In genomic region chr17:45783593-45784292, GRCh38 we compare ENCODE assay signal across 8 cellular contexts. TPM values are rescaled to one million over a fixed set of nuclear protein-coding genes. Genes with fewer than 3 reads are reported as not detected.
DNase-seq lines count a peak whose midpoint lies in the region; ATAC-seq, FAIRE-seq and TF ChIP-seq lines count a peak whose summit lies in the region.

No MANE protein-coding gene starts in this region.

- no peaks in the 10 kb centered on the region for H3K9me3 ChIP-seq in K562 (replicated peaks; ENCODE audit: control insufficient read depth, insufficient read depth, low read depth, low read length)
- no peaks in the 10 kb centered on the region for H3K9me3 ChIP-seq in transverse colon

- H3K4me1 Mint-ChIP-seq in memory B cell, result peaks cover 2% of the 10 kb centered on the region

- H3K36me3 ChIP-seq in K562 (ENCODE audit: control insufficient read depth, insufficient read depth, low read length) (no peaks in the 10 kb centered on the region), transverse colon (no peaks in the 10 kb centered on the region)

- no peak for TF ChIP-seq RAD21 in K562 (CRISPR knock-in tag; conservative IDR thresholded peaks at IDR 0.05 in 1 of 2, IDR thresholded peaks at IDR 0.05 in 1 of 2)

- TF ChIP-seq CTCF in K562 (IDR thresholded peaks at IDR 0.05 in 2 of 3, conservative IDR thresholded peaks at IDR 0.05 in 1 of 3; ENCODE audit: insufficient read depth in 2 of 3, low read depth in 1 of 3, low read length in 3 of 3) (no peak), transverse colon (IDR thresholded peaks at IDR 0.05) (no peak)

- no peaks in the 10 kb centered on the region for H3K36me3 Mint-ChIP-seq in memory B cell

- H3K4me3 Mint-ChIP-seq in memory B cell, result peak overlapping the region; percentile 65

- TF ChIP-seq POLR2A in K562 (conservative IDR thresholded peaks at IDR 0.05), result no peak
- TF ChIP-seq POLR2A in transverse colon (IDR thresholded peaks at IDR 0.05), result no peak

- intact Hi-C loops in K562 (cut with micrococcal nuclease) (no loop called here), transverse colon (cut with DNase I; ENCODE audit: low total_unique reads) (no loop called here)

- POLR2A ChIA-PET in K562 (lab: Yijun Ruan, JAX), result interaction anchor here (0.9 kb wide), 1 partner anchor 16 kb away, joined by 3 read pairs; no protein-coding TSS in a partner anchor

- H3K9me1 ChIP-seq in K562 (ENCODE audit: control insufficient read depth, insufficient read depth, low read length), result no peaks in the 10 kb centered on the region

- ATAC-seq in K562 (no peak), memory B cell (ENCODE audit: low read depth) (peak; percentile 7), HG03196 (IDR thresholded peaks at IDR 0.05; ENCODE audit: unreplicated experiment) (no peak)

- H2AFZ ChIP-seq in K562 (ENCODE audit: low read depth, low read length), result no peak overlapping the region

- DNase-seq in COLO668 (lab: John Stamatoyannopoulos, UW; ENCODE audit: unreplicated experiment) (peak; percentile 11), NCI-H1105 treated with DMSO at 0.1 percent for 48 hours (lab: John Stamatoyannopoulos, UW) (peak; percentile 39), K562 (ENCODE audit: extremely low read depth in 1 of 4, low spot score in 3 of 4) (peak in 3 of 4 experiments; percentile 12 to 70 (median 66)), memory B cell (ENCODE audit: low spot score in 2 of 2) (no peak), transverse colon (no peak), middle frontal gyrus (ENCODE audit: extremely low spot score, low spot score) (no peak), NCI-H2107 (lab: John Stamatoyannopoulos, UW) (no peak)

- CTCF ChIA-PET in K562 (lab: Yijun Ruan, JAX; ENCODE audit: low intra/inter-chr PET ratio), result no interaction called here

- H3K27ac Mint-ChIP-seq in memory B cell, result no peak overlapping the region

- H3K4me2 ChIP-seq in K562 (ENCODE audit: insufficient read depth, low read length), result no peak overlapping the region

- no peak for FAIRE-seq in K562 (lab: Jason Lieb, UNC)

- H3K27me3 Mint-ChIP-seq in memory B cell, result peaks cover 31% of the 10 kb centered on the region

- in situ Hi-C loops in K562 (cut with MboI), result no loop called here
- in situ Hi-C loops in transverse colon (cut with MboI; ENCODE audit: low pct_ligation_motif_present in 1 of 4, low pct_unique_long_range_greater_than_20kb in 1 of 4, low sequenced_read_pairs in 3 of 4), result no loop called here

- BruUV-seq in K562 (replicated peaks; lab: Mats Ljungman, UMichigan), result no TSS peak

- H3K4me1 ChIP-seq in K562 (replicated peaks in 1 of 2; ENCODE audit: control insufficient read depth in 2 of 2, insufficient read depth in 2 of 2, low read length in 2 of 2) (peaks cover 4 to 24% of the 10 kb centered on the region in 2 experiments; a peak in 4 of 5 replicates), transverse colon (peaks cover 8 to 24% (median 23%) of the 10 kb centered on the region in 4 donors)

- TF ChIP-seq EP300 in K562 (IDR thresholded peaks at IDR 0.05; ENCODE audit: low read length), result no peak
- TF ChIP-seq EP300 in transverse colon (IDR thresholded peaks at IDR 0.05; ENCODE audit: low read depth), result no peak

- peaks cover 38 to 70% of the 10 kb centered on the region in 2 experiments for H3K27me3 ChIP-seq in K562 (ENCODE audit: control insufficient read depth in 2 of 2, insufficient read depth in 2 of 2, low read length in 2 of 2)
- H3K27me3 ChIP-seq in transverse colon, result peaks cover 88% of the 10 kb centered on the region

- 15% methylated on average over 32 of the region's 64 CpGs for WGBS in K562 (ENCODE audit: insufficient coverage, low coverage, missing lambda C conversion rate)
- 2% methylated on average over 57 of the region's 64 CpGs; no CpG with 5 or more reads in 1 of the 2 donors for WGBS in transverse colon (ENCODE audit: low coverage in 1 of 2), 2 donors

- H3K9ac ChIP-seq in K562 (ENCODE audit: insufficient read depth in 1 of 2, low read depth in 2 of 2, low read length in 2 of 2), result no peak overlapping the region

- H3K9me3 Mint-ChIP-seq in memory B cell, result no peaks in the 10 kb centered on the region

- H4K20me1 ChIP-seq in K562 (replicated peaks; ENCODE audit: control insufficient read depth, insufficient read depth, low read length), result peaks cover 9% of the 10 kb centered on the region

- H3K4me3 ChIP-seq in K562, result no peak overlapping the region
- H3K4me3 ChIP-seq in transverse colon, result peak overlapping the region; percentile 16 to 53 (median 26)

- H3K27ac ChIP-seq in K562 (ENCODE audit: extremely low read depth, low read depth, low read length) (no peak overlapping the region), transverse colon (no peak overlapping the region)

- H3K79me2 ChIP-seq in K562 (ENCODE audit: control insufficient read depth, insufficient read depth, low read length), result no peaks in the 10 kb centered on the region

TF ChIP-seq in K562, 482 proteins besides CTCF, POLR2A, EP300 and RAD21 (continues in another document):
- TF ChIP-seq POLR3A (IDR thresholded peaks at IDR 0.05; ENCODE audit: borderline replicate concordance, extremely low read depth, insufficient read depth, insufficient read length) (no peak), RAD51 (IDR thresholded peaks at IDR 0.05; ENCODE audit: borderline replicate concordance, low read depth) (no peak), PCBP1 (IDR thresholded peaks at IDR 0.05; ENCODE audit: low read depth, low read length, poor library complexity, severe bottlenecking) (peak; percentile 56), YBX1 (IDR thresholded peaks at IDR 0.05) (no peak), ZNF609 (CRISPR knock-in tag; IDR thresholded peaks at IDR 0.05; ENCODE audit: borderline replicate concordance) (no peak), HBP1 (CRISPR knock-in tag; IDR thresholded peaks at IDR 0.05) (no peak), SETDB1 (IDR thresholded peaks at IDR 0.05; ENCODE audit: low read length) (no peak), ZNF24 (IDR thresholded peaks at IDR 0.05) (0 out of 2 replicates have a peak, but pooled peaks have one; percentile 7), ZFP1 (CRISPR knock-in tag; IDR thresholded peaks at IDR 0.05) (no peak), LEF1 (IDR thresholded peaks at IDR 0.05) (no peak), ZFX (CRISPR knock-in tag; IDR thresholded peaks at IDR 0.05) (no peak)

RNA-seq across cellular contexts. Expression of gene CRHR1, which starts 0.4 kb away (rescaled TPM):
- not detected in 2 replicates for total RNA-seq in K562 (2011; cell fraction: chromatin; rRNA removed; ENCODE audit: low replicate concordance)
- total RNA-seq in K562 (2011; cell fraction: nucleolus; rRNA removed), result not detected in 2 replicates
- not detected in 2 replicates for total RNA-seq in K562 (2011; cell fraction: nucleoplasm; rRNA removed)
- total RNA-seq in K562 (2014; rRNA removed), result not detected in 2 replicates
- total RNA-seq in K562 (2014; rRNA removed; fragmentation: Illumina TruSeq; extraction: Trizol), result not detected in 2 replicates
- total RNA-seq in K562 (2015; rRNA removed; fragmentation: Illumina TruSeq; extraction: Trizol), result not detected in 2 replicates
- not detected in 2 replicates for total RNA-seq in K562 (2021)
- not detected in 2 replicates for polyA plus RNA-seq in K562 (2011; rRNA removed)
- not detected in 2 replicates for polyA plus RNA-seq in K562 (2011; cell fraction: cytosol; rRNA removed)
- polyA plus RNA-seq in K562 (2011; cell fraction: nucleus; rRNA removed), result not detected in 2 replicates
- polyA plus RNA-seq in K562 (2012), result not detected in 2 replicates
- polyA plus RNA-seq in K562 (2014; fragmentation: Illumina TruSeq; extraction: Trizol), result not detected in 2 replicates
- not detected for polyA plus RNA-seq in K562 (2014; fragmentation: Nextera tagmentation; extraction: Ambion mirVana)
- polyA plus RNA-seq in K562 (2014; rRNA removed), result 0.05 TPM in 1 of 2 replicates, not detected in the other
- not detected in 2 replicates for polyA minus RNA-seq in K562 (2011; rRNA and poly(A)+ RNA removed)
- not detected in 2 replicates for polyA minus RNA-seq in K562 (2011; cell fraction: cytosol; rRNA and poly(A)+ RNA removed)
- not detected in 2 replicates for polyA minus RNA-seq in K562 (2011; cell fraction: nucleus; rRNA and poly(A)+ RNA removed)
- total RNA-seq in transverse colon, result not detected

Comparison
In these comparisons a context has a peak if more than half of its experiments do, and no peak if none do; other contexts are left out.
1. DNase-seq: peak in COLO668 (single experiment), NCI-H1105 treated with DMSO at 0.1 percent for 48 hours (single experiment) and K562 (3 of 4); none in memory B cell (0 of 2), transverse colon (single experiment), middle frontal gyrus (single experiment) and NCI-H2107 (single experiment).